Comparison of ENCODE assay signal across 8 cellular contexts in genomic region chr22:24555160-24555495, GRCh38. TPM values are rescaled to one million over a fixed set of nuclear protein-coding genes. Genes with fewer than 3 reads are reported as not detected.
DNase-seq lines count a peak whose midpoint lies in the region; ATAC-seq, FAIRE-seq and TF ChIP-seq lines count a peak whose summit lies in the region.

No MANE protein-coding gene starts in this region.

- 0% methylated on average over 6 of the region's 25 CpGs for WGBS in mammary epithelial cell (ENCODE audit: low coverage, missing lambda C conversion rate)
- WGBS in small intestine, 3 donors = 0 to 1% (median 0%) methylated on average over 18 to 25 of the region's 25 CpGs

- peaks cover 90% of the 10 kb centered on the region for H3K79me2 ChIP-seq in mammary epithelial cell (ENCODE audit: insufficient read depth, low read length)

- no peaks in the 10 kb centered on the region for H4K20me1 ChIP-seq in mammary epithelial cell (ENCODE audit: insufficient read depth, low read length)

- dilution Hi-C loops in mammary epithelial cell (cut with HindIII; ENCODE audit: low sequenced_read_pairs) = no loop called here

- in situ Hi-C loops in mammary epithelial cell (cut with MboI; ENCODE audit: low sequenced_read_pairs in 2 of 2) = no loop called here

- H3K36me3 ChIP-seq in A673 (ENCODE audit: insufficient read depth, low read length, poor library complexity, severe bottlenecking) = peaks cover 28% of the 10 kb centered on the region
- H3K36me3 ChIP-seq in WERI-Rb-1 = peaks cover 49% of the 10 kb centered on the region
- peaks cover 16% of the 10 kb centered on the region for H3K36me3 ChIP-seq in mammary epithelial cell (ENCODE audit: insufficient read depth, low read length)
- peaks cover 36% of the 10 kb centered on the region for H3K36me3 ChIP-seq in iPS-20b (ENCODE audit: insufficient read depth, low read depth, low read length)
- peaks cover 12 to 13% of the 10 kb centered on the region in 2 donors for H3K36me3 ChIP-seq in small intestine (ENCODE audit: control insufficient read depth in 2 of 2, insufficient read depth in 2 of 2, low read length in 2 of 2)

- CTCF ChIA-PET in A673 (lab: Charles Lee) = no interaction called here
- CTCF ChIA-PET in mammary epithelial cell (lab: Charles Lee; ENCODE audit: low non-redundant PET) = interaction anchor here (0.6 kb wide), 1 partner anchor 448 kb away, joined by 15 read pairs; no protein-coding TSS in a partner anchor

- peak overlapping the region; percentile 96 for H3K4me2 ChIP-seq in mammary epithelial cell (ENCODE audit: insufficient read depth, low read depth, low read length)

- TF ChIP-seq CTCF in A673 (conservative IDR thresholded peaks at IDR 0.05; ENCODE audit: low read depth, low read length) (no peak), WERI-Rb-1 (IDR thresholded peaks at IDR 0.05; ENCODE audit: low read depth, low read length) (no peak), mammary epithelial cell (conservative IDR thresholded peaks at IDR 0.05 in 1 of 2, IDR thresholded peaks at IDR 0.05 in 1 of 2; ENCODE audit: extremely low read depth in 1 of 2, insufficient read depth in 1 of 2, low read depth in 1 of 2, low read length in 2 of 2) (no peak)

- DNase-seq in A673 (ENCODE audit: low spot score) (peak; percentile 99), NCI-H2171 treated with DMSO at 0.1 percent for 48 hours (lab: John Stamatoyannopoulos, UW) (peak; percentile 98), WERI-Rb-1 (peak; percentile 99), mammary epithelial cell (peak; percentile 98), small intestine (peak; percentile 99)

- no peak for FAIRE-seq in small intestine (lab: Jason Lieb, UNC)

- POLR2A ChIA-PET in A673 (lab: Charles Lee; ENCODE audit: low non-redundant PET) = interaction anchor here (0.6 to 0.7 kb wide), 3 partner anchors 26 to 641 kb away, joined by 4 to 11 read pairs (median 6); no protein-coding TSS in a partner anchor

- H3K27me3 ChIP-seq in A673 (replicated peaks; ENCODE audit: insufficient read depth, low read depth, low read length, poor library complexity) (no peaks in the 10 kb centered on the region), WERI-Rb-1 (ENCODE audit: insufficient read depth, low read depth, severe bottlenecking) (no peaks in the 10 kb centered on the region), mammary epithelial cell (ENCODE audit: insufficient read depth, low read length) (no peaks in the 10 kb centered on the region), iPS-20b (ENCODE audit: insufficient read depth, low read length) (no peaks in the 10 kb centered on the region), small intestine (ENCODE audit: control insufficient read depth in 2 of 2, insufficient read depth in 2 of 2, low read length in 2 of 2) (no peaks in the 10 kb centered on the region)

- no TSS peak for BruUV-seq in A673 (replicated peaks; lab: Mats Ljungman, UMichigan)
- BruUV-seq in mammary epithelial cell (replicated peaks; lab: Mats Ljungman, UMichigan) = no TSS peak

- peak overlapping the region; percentile 97 for H3K27ac ChIP-seq in A673 (ENCODE audit: low read depth, low read length, poor library complexity, severe bottlenecking)
- H3K27ac ChIP-seq in WERI-Rb-1 = peak overlapping the region; percentile 96
- peak overlapping the region; percentile 90 for H3K27ac ChIP-seq in mammary epithelial cell (ENCODE audit: insufficient read depth, low read depth, low read length)
- H3K27ac ChIP-seq in iPS-20b (ENCODE audit: low read length) = peak overlapping the region; percentile 100
- H3K27ac ChIP-seq in small intestine (ENCODE audit: low read depth in 1 of 2, low read length in 1 of 2) = peak overlapping the region; percentile 84 to 93

- H2AFZ ChIP-seq in mammary epithelial cell (ENCODE audit: low read depth, low read length) = peak overlapping the region; percentile 95

- H3K9ac ChIP-seq in mammary epithelial cell (ENCODE audit: insufficient read depth, low read length) = peak overlapping the region; percentile 96
- peak overlapping the region; percentile 99 for H3K9ac ChIP-seq in iPS-20b (ENCODE audit: low read depth, low read length)

- ATAC-seq in GM18867 (IDR thresholded peaks at IDR 0.05; ENCODE audit: unreplicated experiment) = peak; percentile 75
- ATAC-seq in HG03103 (IDR thresholded peaks at IDR 0.05; ENCODE audit: low read depth, unreplicated experiment) = peak; percentile 71

- H3K4me3 ChIP-seq in A673 (ENCODE audit: low read depth, low read length, poor library complexity, severe bottlenecking) (peak overlapping the region; percentile 93), WERI-Rb-1 (ENCODE audit: low read depth, low read length) (peak overlapping the region; percentile 99), mammary epithelial cell (replicated peaks in 1 of 3; ENCODE audit: insufficient read depth in 1 of 3, low read depth in 2 of 3, low read length in 3 of 3) (peak overlapping the region; percentile 87 to 97 (median 94)), iPS-20b (ENCODE audit: low read length) (peak overlapping the region; percentile 98), small intestine (ENCODE audit: low read depth in 1 of 2, low read length in 2 of 2) (peak overlapping the region; percentile 87 to 91)

- H3K9me3 ChIP-seq in A673 (ENCODE audit: low read depth, low read length, poor library complexity, severe bottlenecking) = no peaks in the 10 kb centered on the region
- no peaks in the 10 kb centered on the region for H3K9me3 ChIP-seq in WERI-Rb-1 (ENCODE audit: severe bottlenecking)
- H3K9me3 ChIP-seq in mammary epithelial cell (replicated peaks; ENCODE audit: insufficient read depth, low read length) = no peaks in the 10 kb centered on the region
- no peaks in the 10 kb centered on the region for H3K9me3 ChIP-seq in iPS-20b (ENCODE audit: insufficient read depth, low read depth, low read length)
- no peaks in the 10 kb centered on the region for H3K9me3 ChIP-seq in small intestine (ENCODE audit: control insufficient read depth, low read depth)

- intact Hi-C loops in A673 (cut with micrococcal nuclease; ENCODE audit: unreplicated experiment) = no loop called here
- intact Hi-C loops in mammary epithelial cell (cut with micrococcal nuclease) = loop anchor here (5.0 kb wide), 1 partner anchor 37 kb away; the partner anchor contains the start of gene LRRC75B

- peaks cover 18% of the 10 kb centered on the region for H3K4me1 ChIP-seq in A673 (ENCODE audit: insufficient read depth, low read length, poor library complexity, severe bottlenecking)
- H3K4me1 ChIP-seq in mammary epithelial cell (ENCODE audit: insufficient read depth, low read length) = peaks cover 24% of the 10 kb centered on the region
- peaks cover 10% of the 10 kb centered on the region for H3K4me1 ChIP-seq in iPS-20b (ENCODE audit: insufficient read depth, low read length)
- H3K4me1 ChIP-seq in small intestine (ENCODE audit: control insufficient read depth in 2 of 2, insufficient read depth in 1 of 2, low read depth in 1 of 2, low read length in 1 of 2) = peaks cover 11 to 13% of the 10 kb centered on the region in 2 donors

RNA-seq across cellular contexts. Expression of gene GUCD1, which starts 0.2 kb away (rescaled TPM):
- total RNA-seq in A673 (2021) (70.5 and 75.3 TPM in 2 replicates), mammary epithelial cell (10 to 100 TPM; 60.9 to 98.7 TPM)
- polyA plus RNA-seq in mammary epithelial cell (88.8 TPM), small intestine (100 to 1,000 TPM; 147 to 494 (median 469) TPM)
- polyA minus RNA-seq in mammary epithelial cell = 60.4 TPM

RNA-seq across cellular contexts. Expression of gene SNRPD3, which starts 0.7 kb away (rescaled TPM):
- 216 and 220 TPM in 2 replicates for total RNA-seq in A673 (2021)
- total RNA-seq in mammary epithelial cell = 10 to 100 TPM; 74.8 to 99.7 TPM
- polyA plus RNA-seq in mammary epithelial cell = 358 TPM
- 282 TPM for polyA minus RNA-seq in mammary epithelial cell
- polyA plus RNA-seq in small intestine = 100 to 1,000 TPM; 150 to 162 (median 156) TPM

RNA-seq across cellular contexts. Expression of gene LRRC75B, which starts 37.7 kb away (rescaled TPM):
- 0.86 and 2.2 TPM in 2 replicates for total RNA-seq in A673 (2021)
- 10 to 100 TPM; 11.5 to 17.3 TPM for total RNA-seq in mammary epithelial cell
- polyA plus RNA-seq in mammary epithelial cell = 6.9 TPM
- 1.9 TPM for polyA minus RNA-seq in mammary epithelial cell
- polyA plus RNA-seq in small intestine = 100 to 1,000 TPM in 2 of 3 donors, 10 to 100 TPM in 1; 15.5 to 123 (median 112) TPM

RNA-seq across cellular contexts. Expression of gene GGT1, which starts 47.9 kb away (rescaled TPM):
- total RNA-seq in A673 (2021) (3.3 and 4.5 TPM in 2 replicates), mammary epithelial cell (10 to 100 TPM; 10.9 to 26.5 TPM)
- polyA plus RNA-seq in mammary epithelial cell (14.6 TPM), small intestine (100 to 1,000 TPM in 2 of 3 donors, 10 to 100 TPM in 1; 44.2 to 581 (median 219) TPM)
- 18.3 TPM for polyA minus RNA-seq in mammary epithelial cell

RNA-seq across cellular contexts. Expression of gene UPB1, which starts 60.0 kb away (rescaled TPM):
- 0.11 and 0.35 TPM in 2 replicates for total RNA-seq in A673 (2021)
- total RNA-seq in mammary epithelial cell = not detected
- polyA plus RNA-seq in mammary epithelial cell = not detected
- not detected for polyA minus RNA-seq in mammary epithelial cell
- polyA plus RNA-seq in small intestine = 1 to 10 TPM in 2 of 3 donors, under 1 TPM in 1; 0.12 to 4.3 (median 1.8) TPM

Comparison
In these comparisons a context has a peak if more than half of its experiments do, and no peak if none do; other contexts are left out.
1. Peak in every context shown above with its lines: DNase-seq, ATAC-seq, H3K4me3 ChIP-seq and H3K27ac ChIP-seq.